In the genomic region with DNA sequence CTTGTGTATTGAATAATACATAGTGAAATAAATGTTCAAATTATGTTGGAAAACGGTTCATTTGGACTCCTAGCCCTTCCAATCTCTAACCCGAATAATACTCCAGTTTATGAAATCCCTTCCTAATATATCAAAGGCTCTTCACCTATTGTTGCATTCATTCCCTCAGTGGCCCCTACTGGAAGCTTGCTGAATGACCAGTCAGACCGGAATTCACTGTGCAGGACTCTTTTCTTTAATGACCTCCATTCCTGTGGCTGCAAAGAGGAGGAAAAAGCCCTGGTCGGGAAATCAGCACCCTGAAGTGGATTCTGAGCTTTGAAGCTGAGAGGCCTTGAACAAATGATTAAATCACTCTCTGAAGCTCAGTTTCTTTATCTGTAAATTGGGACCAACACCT, we compare ENCODE assay signal across 1 cellular context.
TF ChIP-seq lines count a peak whose summit lies in the region.

No MANE protein-coding gene starts in this region.

TF ChIP-seq in IMR-90, 13 proteins besides CTCF, POLR2A, EP300 and RAD21 (continued from another document):
- TF ChIP-seq, protein P1, sequence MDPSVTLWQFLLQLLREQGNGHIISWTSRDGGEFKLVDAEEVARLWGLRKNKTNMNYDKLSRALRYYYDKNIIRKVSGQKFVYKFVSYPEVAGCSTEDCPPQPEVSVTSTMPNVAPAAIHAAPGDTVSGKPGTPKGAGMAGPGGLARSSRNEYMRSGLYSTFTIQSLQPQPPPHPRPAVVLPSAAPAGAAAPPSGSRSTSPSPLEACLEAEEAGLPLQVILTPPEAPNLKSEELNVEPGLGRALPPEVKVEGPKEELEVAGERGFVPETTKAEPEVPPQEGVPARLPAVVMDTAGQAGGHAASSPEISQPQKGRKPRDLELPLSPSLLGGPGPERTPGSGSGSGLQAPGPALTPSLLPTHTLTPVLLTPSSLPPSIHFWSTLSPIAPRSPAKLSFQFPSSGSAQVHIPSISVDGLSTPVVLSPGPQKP (IDR thresholded peaks at IDR 0.05; ENCODE audit: borderline replicate concordance, low read depth, low read length), result no peak
- TF ChIP-seq MAFK (IDR thresholded peaks at IDR 0.05; ENCODE audit: low read depth, low read length) (no peak), NFE2L2 (IDR thresholded peaks at IDR 0.05; ENCODE audit: low read depth, low read length) (no peak)
